In genomic region chrX:29359276-29359675, GRCh38 we compare ENCODE assay signal across 7 cellular contexts.
"Had no signal": no experiment of that assay in that cellular context is flagged by ENCODE, and none has a peak within 500 bp of the region (broad histone marks: within the 10 kb centered on the region; RNA-seq: fewer than 3 reads in every experiment).

No MANE protein-coding gene starts in this region.

- FAIRE-seq: H1, H54, HTR-8/SVneo had no signal

- H3K4me3 ChIP-seq: GM23338 had no signal

- H3K27me3 Mint-ChIP-seq: IgD-negative memory B cell had no signal

- H3K36me3 Mint-ChIP-seq: IgD-negative memory B cell had no signal

- H3K4me3 Mint-ChIP-seq: GM23338, H9, IgD-negative memory B cell had no signal

- ATAC-seq: GM23338 had no signal

- H3K4me1 Mint-ChIP-seq: IgD-negative memory B cell had no signal

- DNase-seq: H9, HCEC 1CT had no signal

- H3K27ac Mint-ChIP-seq: GM23338, H9, IgD-negative memory B cell had no signal

- H3K9me3 Mint-ChIP-seq: GM23338, IgD-negative memory B cell had no signal

- H2AFZ ChIP-seq: GM23338 had no signal

- H3K4me2 ChIP-seq: GM23338 had no signal
